In the genomic region with DNA sequence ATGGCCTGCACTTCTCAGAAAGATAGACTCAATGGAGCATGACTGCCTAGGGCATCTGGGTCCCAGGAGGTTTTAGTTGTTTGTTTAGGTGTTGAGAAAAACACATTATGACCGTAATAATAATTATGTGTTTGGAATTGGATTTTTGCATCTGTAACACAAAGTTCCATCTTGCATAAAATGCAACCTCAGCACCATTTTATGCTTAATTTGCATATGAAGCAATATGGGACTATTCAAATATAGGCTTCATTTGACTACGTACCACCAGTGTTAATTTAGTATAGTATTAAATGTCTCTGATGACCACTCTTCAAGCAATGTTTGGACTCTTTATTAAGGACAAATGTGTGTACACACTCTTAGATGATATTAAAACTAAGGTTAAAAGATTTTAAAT, we compare ENCODE assay signal across 26 cellular contexts.
"Had no signal": no experiment of that assay in that cellular context is flagged by ENCODE, and none has a peak within 500 bp of the region (broad histone marks: within the 10 kb centered on the region; RNA-seq: fewer than 3 reads in every experiment).

No MANE protein-coding gene starts in this region.

- H3K79me2 ChIP-seq: hepatocyte had no signal

- H2AFZ ChIP-seq: hepatocyte had no signal

- H3K27ac ChIP-seq: adrenal gland, ascending aorta, brain microvascular endothelial cell, hepatocyte, left ventricle myocardium inferior, sigmoid colon, stomach, suprapubic skin, tibial nerve had no signal

- H3K9me3 ChIP-seq: adrenal gland, ascending aorta, left ventricle myocardium inferior, sigmoid colon, stomach, suprapubic skin, tibial nerve had no signal

- DNase-seq: activated CD4-positive, alpha-beta T cell treated with anti-CD3 and anti-CD28 coated beads, Interleukin-2, amount 50 U/mL, for 4 hours; activated CD8-positive, alpha-beta memory T cell treated with anti-CD3 and anti-CD28 coated beads, Interleukin-2, amount 50 U/mL, for 48 hours; activated naive CD4-positive, alpha-beta T cell; activated T-cell treated with anti-CD3 and anti-CD28 coated beads, Interleukin-2, amount 50 U/mL, for 4 hours; adrenal gland; brain microvascular endothelial cell; caudate nucleus; dermis blood vessel endothelial cell; effector memory CD4-positive, alpha-beta T cell; foreskin melanocyte; immature natural killer cell; kidney glomerular epithelial cell; left ventricle myocardium inferior; naive thymus-derived CD4-positive, alpha-beta T cell; occipital lobe; sigmoid colon; stimulated activated CD4-positive, alpha-beta T cell treated with anti-CD3 and anti-CD28 coated beads, Interleukin-15, amount 100 ng/mL, for 24 hours; stomach had no signal

- ATAC-seq: activated T-cell treated with anti-CD3 and anti-CD28 coated beads, Interleukin-2, amount 50 U/mL, for 4 hours; esophagus mucosa; naive thymus-derived CD4-positive, alpha-beta T cell; stimulated activated memory B cell treated with anti-CD40 and anti-IgM and Interleukin-4, amounts not matched to agents 10 μg/mL and 1 μg/mL and 100 μg/mL, for 72 hours; WTC11 had no signal

- H3K36me3 ChIP-seq: adrenal gland, ascending aorta, brain microvascular endothelial cell, left ventricle myocardium inferior, sigmoid colon, stomach, suprapubic skin, tibial nerve had no signal

- H3K4me2 ChIP-seq: hepatocyte, smooth muscle cell had no signal

- H3K27me3 ChIP-seq: adrenal gland, ascending aorta, brain microvascular endothelial cell, hepatocyte, sigmoid colon, stomach, suprapubic skin, tibial nerve had no signal

- H3K4me1 ChIP-seq: adrenal gland, ascending aorta, left ventricle myocardium inferior, sigmoid colon, stomach, suprapubic skin, tibial nerve had no signal

- H3K4me3 ChIP-seq: adrenal gland, ascending aorta, hepatocyte, left ventricle myocardium inferior, sigmoid colon, smooth muscle cell, stomach, suprapubic skin, tibial nerve had no signal
